Comparison of ENCODE assay signal across 10 cellular contexts in genomic region chr1:90834354-90835171, GRCh38.
DNase-seq lines count a peak whose midpoint lies in the region; ATAC-seq and TF ChIP-seq lines count a peak whose summit lies in the region.
"Had no signal": no experiment of that assay in that cellular context is flagged by ENCODE, and none has a peak within 500 bp of the region (broad histone marks: within the 10 kb centered on the region; RNA-seq: fewer than 3 reads in every experiment).

No MANE protein-coding gene starts in this region.

- H3K9ac ChIP-seq in ES-I3 (ENCODE audit: low read depth, low read length), result peak overlapping the region; percentile 9; the same call in 1 of the 2 replicates

- H3K4me3 ChIP-seq in AG09309 (ENCODE audit: control insufficient read depth, low read depth, low read length) (no peak overlapping the region), hepatocyte (no peak overlapping the region)

- ATAC-seq in HG03521 (IDR thresholded peaks at IDR 0.05; ENCODE audit: unreplicated experiment) (no peak), omental fat pad (ENCODE audit: low FRiP score) (no peak), HG03175 (IDR thresholded peaks at IDR 0.05; ENCODE audit: unreplicated experiment) (no peak)

- H3K9me2 ChIP-seq in hepatocyte (replicated peaks; ENCODE audit: insufficient read depth), result no peaks in the 10 kb centered on the region

- DNase-seq in AG09309 (ENCODE audit: low read depth) (peak; percentile 7), NCI-H69 (lab: John Stamatoyannopoulos, UW) (peak; percentile 95), hepatocyte (ENCODE audit: low spot score) (no peak), omental fat pad (ENCODE audit: low spot score) (no peak), Kasumi-1 (lab: John Stamatoyannopoulos, UW) (no peak)
- DNase-seq: caudate nucleus, esophagus squamous epithelium had no signal

- H3K4me1 ChIP-seq in ES-I3 (ENCODE audit: insufficient read depth, low read length) (peaks cover 46% of the 10 kb centered on the region), hepatocyte (ENCODE audit: insufficient read depth) (peaks cover 11% of the 10 kb centered on the region)

- peak overlapping the region; percentile 86 for H3K4me2 ChIP-seq in hepatocyte

- no peak overlapping the region for H3K27ac ChIP-seq in hepatocyte
- H3K27ac ChIP-seq: esophagus squamous epithelium had no signal

- peak overlapping the region; percentile 53 for H2AFZ ChIP-seq in hepatocyte

- H3K79me2 ChIP-seq in hepatocyte, result no peaks in the 10 kb centered on the region

- no peak for TF ChIP-seq CTCF in AG09309 (IDR thresholded peaks at IDR 0.05; ENCODE audit: control insufficient read depth, insufficient read depth, low read depth, low read length, missing control alignments)
- no peak for TF ChIP-seq CTCF in hepatocyte (IDR thresholded peaks at IDR 0.05; ENCODE audit: poor library complexity)
- TF ChIP-seq CTCF in omental fat pad (IDR thresholded peaks at IDR 0.05), result no peak

- H3K36me3 ChIP-seq in ES-I3 (ENCODE audit: insufficient read depth, low read length) (no peaks in the 10 kb centered on the region), hepatocyte (replicated peaks; ENCODE audit: insufficient read depth, low read depth) (no peaks in the 10 kb centered on the region)
- H3K36me3 ChIP-seq: esophagus squamous epithelium had no signal

- WGBS in hepatocyte (ENCODE audit: low lambda C conversion rate, missing lambda C conversion rate), result 14% methylated on average over 30 of the region's 30 CpGs

- H3K9me3 ChIP-seq in ES-I3 (ENCODE audit: control insufficient read depth, insufficient read depth, low read length) (no peaks in the 10 kb centered on the region), hepatocyte (ENCODE audit: low read depth) (no peaks in the 10 kb centered on the region)
- H3K9me3 ChIP-seq: esophagus squamous epithelium had no signal

- peaks cover 3% of the 10 kb centered on the region for H4K20me1 ChIP-seq in hepatocyte (ENCODE audit: insufficient read depth, poor library complexity, severe bottlenecking)

- peaks cover 98% of the 10 kb centered on the region for H3K27me3 ChIP-seq in hepatocyte

Comparison
In these comparisons a context has a peak if more than half of its experiments do, and no peak if none do; other contexts are left out.
1. DNase-seq: peak in AG09309 (single experiment) and NCI-H69 (single experiment); none in hepatocyte (single experiment), omental fat pad (single experiment) and Kasumi-1 (0 of 2).